Comparison of ENCODE assay signal across 9 cellular contexts in the genomic region with DNA sequence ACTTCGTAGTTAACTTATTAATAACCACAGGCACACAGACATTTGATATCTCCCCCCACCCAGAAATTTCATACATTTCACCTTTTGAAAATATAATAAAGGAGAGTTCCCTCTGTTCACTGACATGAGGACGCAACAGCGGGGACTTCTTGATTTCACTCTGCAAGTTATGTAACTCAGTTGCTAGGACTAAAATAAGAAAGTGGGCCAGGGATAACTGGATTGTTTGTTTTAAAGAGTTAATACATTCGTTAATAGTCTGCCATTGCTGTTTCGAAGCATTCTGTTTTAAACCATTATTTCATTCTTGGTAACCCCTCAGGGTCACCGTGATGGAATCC. TPM values are rescaled to one million over a fixed set of nuclear protein-coding genes. Genes with fewer than 3 reads are reported as not detected.
DNase-seq lines count a peak whose midpoint lies in the region; ATAC-seq and TF ChIP-seq lines count a peak whose summit lies in the region.
"Had no signal": no experiment of that assay in that cellular context is flagged by ENCODE, and none has a peak within 500 bp of the region (broad histone marks: within the 10 kb centered on the region; RNA-seq: fewer than 3 reads in every experiment).

No MANE protein-coding gene starts in this region.

- H3K9me3 Mint-ChIP-seq in activated naive CD4-positive, alpha-beta T cell treated with anti-CD3 and anti-CD28 coated beads, Interleukin-2, amount 50 U/mL, for 24 hours: no peaks in the 10 kb centered on the region

- H3K27me3 ChIP-seq in right lobe of liver: no peaks in the 10 kb centered on the region

- no peak for TF ChIP-seq POLR2A in right lobe of liver (IDR thresholded peaks at IDR 0.05)

- H3K27ac ChIP-seq in angular gyrus (ENCODE audit: low read depth, low read length) (peak overlapping the region; percentile 64), right lobe of liver (peak overlapping the region in 1 of 3 donors; percentile 79), urinary bladder (ENCODE audit: low read depth) (no peak overlapping the region)

- no peak for TF ChIP-seq CTCF in right lobe of liver (IDR thresholded peaks at IDR 0.05)

- peak overlapping the region; percentile 92 for H3K27ac Mint-ChIP-seq in activated naive CD4-positive, alpha-beta T cell treated with anti-CD3 and anti-CD28 coated beads, Interleukin-2, amount 50 U/mL, for 24 hours

- H3K9me3 ChIP-seq in right lobe of liver: no peaks in the 10 kb centered on the region

- H3K4me1 ChIP-seq in right lobe of liver (peaks cover 0 to 43% (median 9%) of the 10 kb centered on the region in 4 donors), urinary bladder (ENCODE audit: insufficient read depth) (no peaks in the 10 kb centered on the region)

- H3K27me3 Mint-ChIP-seq in activated naive CD4-positive, alpha-beta T cell treated with anti-CD3 and anti-CD28 coated beads, Interleukin-2, amount 50 U/mL, for 24 hours: no peaks in the 10 kb centered on the region

- no peak for ATAC-seq in right lobe of liver

- H3K4me3 Mint-ChIP-seq in activated naive CD4-positive, alpha-beta T cell treated with anti-CD3 and anti-CD28 coated beads, Interleukin-2, amount 50 U/mL, for 24 hours: peak overlapping the region; percentile 99

- peaks cover 44% of the 10 kb centered on the region for H3K4me1 Mint-ChIP-seq in activated naive CD4-positive, alpha-beta T cell treated with anti-CD3 and anti-CD28 coated beads, Interleukin-2, amount 50 U/mL, for 24 hours

- H3K36me3 Mint-ChIP-seq in activated naive CD4-positive, alpha-beta T cell treated with anti-CD3 and anti-CD28 coated beads, Interleukin-2, amount 50 U/mL, for 24 hours: no peaks in the 10 kb centered on the region

- H3K36me3 ChIP-seq in right lobe of liver (no peaks in the 10 kb centered on the region), urinary bladder (ENCODE audit: insufficient read depth) (no peaks in the 10 kb centered on the region)

- peak overlapping the region; percentile 73 to 84 (median 83) for H3K4me3 ChIP-seq in right lobe of liver
- H3K4me3 ChIP-seq in urinary bladder (ENCODE audit: low read depth, low read length): peak overlapping the region; percentile 88

- WGBS in right lobe of liver (ENCODE audit: insufficient coverage, low coverage, low lambda C conversion rate, missing lambda C conversion rate): 20% methylated on average over 6 of the region's 6 CpGs
- WGBS in urinary bladder: 41% methylated on average over 6 of the region's 6 CpGs

- DNase-seq in activated naive CD4-positive, alpha-beta T cell treated with Interleukin-2 at 50 U/mL for 16 hours: no peak
- DNase-seq in right lobe of liver (no peak), GDM1 (lab: John Stamatoyannopoulos, UW) (no peak), amniotic stem cell (lab: John Stamatoyannopoulos, UW) (no peak), EL (no peak)
- DNase-seq: NCI-H1436 treated with DMSO at 0.1 percent for 48 hours had no signal

- intact Hi-C loops in right lobe of liver (cut with DNase I): no loop called here

RNA-seq across cellular contexts. Expression of gene RHOT1, which starts 1.2 kb away (rescaled TPM):
- total RNA-seq in right lobe of liver (10 to 100 TPM; 12.0 to 24.5 (median 14.2) TPM), urinary bladder (81.4 TPM)
- 35.8 TPM for polyA plus RNA-seq in urinary bladder
